13 cellular contexts compared by ENCODE assay signal in the genomic region with DNA sequence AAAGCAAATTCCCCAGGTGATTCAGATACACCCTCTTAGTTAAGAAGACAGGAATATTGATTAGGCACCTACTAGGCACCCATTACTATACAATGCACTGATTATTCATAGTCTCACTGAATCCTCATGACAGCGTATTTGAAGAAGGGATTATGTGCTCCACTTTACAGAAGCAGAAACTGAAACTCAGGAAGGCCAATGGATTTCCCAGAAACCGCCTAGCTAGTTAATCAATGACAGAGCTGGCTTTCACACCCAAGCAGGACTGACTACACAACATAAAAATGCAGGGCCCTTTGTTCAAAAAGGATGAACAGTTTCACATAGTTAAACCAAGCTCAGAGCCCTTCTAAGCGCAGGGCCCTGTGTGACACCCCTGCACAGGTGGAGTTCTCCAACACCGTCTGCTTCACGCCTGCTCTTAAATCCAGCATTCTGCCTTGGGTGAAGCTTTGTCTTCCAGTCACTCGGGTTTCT.
A peak's percentile ranks its signal among the peaks of the same experiment; 100 is the strongest.
DNase-seq lines count a peak whose midpoint lies in the region; ATAC-seq, FAIRE-seq and TF ChIP-seq lines count a peak whose summit lies in the region.
"Had no signal": no experiment of that assay in that cellular context is flagged by ENCODE, and none has a peak within 500 bp of the region (broad histone marks: within the 10 kb centered on the region; RNA-seq: fewer than 3 reads in every experiment).

No MANE protein-coding gene starts in this region.

- H3K4me1 ChIP-seq in upper lobe of left lung = peaks cover 0 to 10% (median 5%) of the 10 kb centered on the region in 4 donors
- H3K4me1 ChIP-seq in neuronal stem cell (ENCODE audit: control insufficient read depth in 2 of 2, insufficient read depth in 1 of 2, low read depth in 1 of 2, low read length in 2 of 2) = peaks cover 0 to 3% of the 10 kb centered on the region in 2 donors

- ATAC-seq in left lobe of liver (peak; percentile 98), upper lobe of left lung (ENCODE audit: low FRiP score in 2 of 2) (peak; percentile 36 to 41), HG03175 (IDR thresholded peaks at IDR 0.05; ENCODE audit: unreplicated experiment) (no peak), HG03108 (IDR thresholded peaks at IDR 0.05; ENCODE audit: unreplicated experiment) (no peak)
- ATAC-seq: activated naive CD4-positive, alpha-beta T cell treated with anti-CD3 and anti-CD28 coated beads, Interleukin-2, amount 50 U/mL, for 72 hours had no signal

- H3K36me3 Mint-ChIP-seq in HFFc6 (ENCODE audit: low read depth) = peaks cover 3% of the 10 kb centered on the region

- no peak overlapping the region for H2BK15ac ChIP-seq in neuronal stem cell (ENCODE audit: low read length)

- H3K9me3 ChIP-seq in upper lobe of left lung (no peaks in the 10 kb centered on the region), neuronal stem cell (replicated peaks in 1 of 2; ENCODE audit: control insufficient read depth in 2 of 2, insufficient read depth in 1 of 2, low read depth in 1 of 2, low read length in 2 of 2) (peaks cover 0 to 2% of the 10 kb centered on the region in 2 donors)

- no peak overlapping the region for H3K14ac ChIP-seq in neuronal stem cell (ENCODE audit: low read length)

- H3K36me3 ChIP-seq in bronchial epithelial cell (ENCODE audit: control insufficient read depth, insufficient read depth, low read length) (no peaks in the 10 kb centered on the region), upper lobe of left lung (no peaks in the 10 kb centered on the region), neuronal stem cell (replicated peaks in 1 of 2; ENCODE audit: control insufficient read depth in 2 of 2, insufficient read depth in 2 of 2, low read length in 2 of 2) (no peaks in the 10 kb centered on the region)

- H4K91ac ChIP-seq in neuronal stem cell (ENCODE audit: low read depth, low read length, poor library complexity) = no peak overlapping the region

- no peak overlapping the region for H2BK5ac ChIP-seq in neuronal stem cell (ENCODE audit: low read length)

- 63 to 71% methylated on average over 6 of the region's 6 CpGs for WGBS in upper lobe of left lung, 2 donors
- no CpG with 5 or more reads among the region's 6 CpGs for WGBS in neuronal stem cell (ENCODE audit: extremely low coverage in 2 of 2, insufficient read length in 2 of 2, insufficient replicate concordance in 1 of 2), 2 donors

- H3K27ac Mint-ChIP-seq in HFFc6 = no peak overlapping the region
- H3K27ac Mint-ChIP-seq: activated naive CD4-positive, alpha-beta T cell treated with anti-CD3 and anti-CD28 coated beads, Interleukin-2, amount 50 U/mL, for 72 hours had no signal

- H3K27me3 Mint-ChIP-seq in HFFc6 (ENCODE audit: insufficient read depth) = peaks cover 2% of the 10 kb centered on the region; the same call in 1 of the 2 replicates

- TF ChIP-seq POLR2A in upper lobe of left lung (IDR thresholded peaks at IDR 0.05) = no peak

- H3K27me3 ChIP-seq in bronchial epithelial cell (ENCODE audit: control insufficient read depth, insufficient read depth, low read length) (no peaks in the 10 kb centered on the region), upper lobe of left lung (no peaks in the 10 kb centered on the region), neuronal stem cell (ENCODE audit: control insufficient read depth in 3 of 3, insufficient read depth in 3 of 3, low read depth in 1 of 3, low read length in 3 of 3) (no peaks in the 10 kb centered on the region)

- no peak overlapping the region for H3K18ac ChIP-seq in neuronal stem cell (ENCODE audit: low read length)

- H4K8ac ChIP-seq in neuronal stem cell (ENCODE audit: low read depth, low read length) = no peak overlapping the region

- H3K4me1 Mint-ChIP-seq in HFFc6 (ENCODE audit: low read depth) = peaks cover 64% of the 10 kb centered on the region

- H2BK12ac ChIP-seq in neuronal stem cell (ENCODE audit: low read length) = no peak overlapping the region

- peaks cover 5% of the 10 kb centered on the region for H3K9me3 Mint-ChIP-seq in HFFc6

- no peak overlapping the region for H2AK5ac ChIP-seq in neuronal stem cell (ENCODE audit: low read depth, low read length)

- H3K4me3 ChIP-seq in bronchial epithelial cell (ENCODE audit: low read depth, low read length) (no peak overlapping the region), upper lobe of left lung (no peak overlapping the region), neuronal stem cell (ENCODE audit: low read length in 2 of 2) (no peak overlapping the region)

- H2BK120ac ChIP-seq in neuronal stem cell (ENCODE audit: low read depth, low read length) = no peak overlapping the region

- H2AFZ ChIP-seq in neuronal stem cell (ENCODE audit: low read length) = no peak overlapping the region

- peak overlapping the region; percentile 11; the same call in 1 of the 2 replicates for H3K4me3 Mint-ChIP-seq in HFFc6

- TF ChIP-seq CTCF in HFFc6 (IDR thresholded peaks at IDR 0.05) (no peak), bronchial epithelial cell (IDR thresholded peaks at IDR 0.05; ENCODE audit: insufficient read depth, low read length, severe bottlenecking) (no peak), upper lobe of left lung (IDR thresholded peaks at IDR 0.05) (no peak)

- no peaks in the 10 kb centered on the region for H3K79me1 ChIP-seq in neuronal stem cell (ENCODE audit: low read depth, low read length)

- no peak overlapping the region for H3K4ac ChIP-seq in neuronal stem cell (ENCODE audit: low read length)

- peak in 1 of 4 donors; percentile 64 for TF ChIP-seq EP300 in upper lobe of left lung (IDR thresholded peaks at IDR 0.05)

- no peak overlapping the region for H3K4me2 ChIP-seq in neuronal stem cell (ENCODE audit: insufficient read depth, low read length, poor library complexity, severe bottlenecking)

- DNase-seq in HFFc6 (peak; percentile 35), bronchial epithelial cell (ENCODE audit: low read depth) (peak; percentile 90), left lobe of liver (ENCODE audit: low spot score) (peak; percentile 63), upper lobe of left lung (peak in 1 of 2 donors; percentile 47), neuronal stem cell (ENCODE audit: low spot score) (no peak)
- DNase-seq: NCI-H1092 treated with DMSO at 0.1 percent for 48 hours, NCI-H524 treated with DMSO at 0.1 percent for 48 hours, posterior cingulate gyrus, SHP77 had no signal

- H3K27ac ChIP-seq in upper lobe of left lung (peak overlapping the region; percentile 32 to 71 (median 62)), neuronal stem cell (replicated peaks; ENCODE audit: low read length) (no peak overlapping the region)

- H3K23ac ChIP-seq in neuronal stem cell (ENCODE audit: low read depth, low read length, poor library complexity) = no peak overlapping the region

- FAIRE-seq in bronchial epithelial cell (lab: Jason Lieb, UNC) = no peak
- FAIRE-seq: D721Med had no signal

- no peak overlapping the region for H3K9ac ChIP-seq in neuronal stem cell (ENCODE audit: low read depth, low read length, poor library complexity)

Comparison
In these comparisons a context has a peak if more than half of its experiments do, and no peak if none do; other contexts are left out.
1. ATAC-seq: peak in left lobe of liver (single experiment) and upper lobe of left lung (2 of 2); none in HG03175 (single experiment) and HG03108 (single experiment).